23 cellular contexts compared by ENCODE assay signal in genomic region chr13:37886879-37887278, GRCh38. TPM values are rescaled to one million over a fixed set of nuclear protein-coding genes. Genes with fewer than 3 reads are reported as not detected.
"Had no signal": no experiment of that assay in that cellular context is flagged by ENCODE, and none has a peak within 500 bp of the region (broad histone marks: within the 10 kb centered on the region; RNA-seq: fewer than 3 reads in every experiment).

No MANE protein-coding gene starts in this region.

- H3K4me1 Mint-ChIP-seq: activated CD4-positive, alpha-beta T cell treated with anti-CD3 and anti-CD28 coated beads for 36 hours; activated naive CD4-positive, alpha-beta T cell treated with anti-CD3 and anti-CD28 coated beads, Interleukin-2, amount 50 U/mL, for 24 hours; central memory CD8-positive, alpha-beta T cell; T-cell had no signal

- H3K27me3 ChIP-seq: ascending aorta had no signal

- H3K27me3 Mint-ChIP-seq: activated CD8-positive, alpha-beta T cell treated with anti-CD3 and anti-CD28 coated beads for 36 hours; brain; central memory CD8-positive, alpha-beta T cell; T-cell had no signal

- H3K27ac ChIP-seq: ascending aorta, PC-9, VCaP had no signal

- H3K36me3 Mint-ChIP-seq: activated naive CD4-positive, alpha-beta T cell treated with anti-CD3 and anti-CD28 coated beads, Interleukin-2, amount 50 U/mL, for 24 hours; brain; T-cell had no signal

- H3K27ac Mint-ChIP-seq: activated CD4-positive, alpha-beta T cell treated with anti-CD3 and anti-CD28 coated beads for 36 hours; activated CD8-positive, alpha-beta T cell treated with anti-CD3 and anti-CD28 coated beads for 36 hours; activated naive CD4-positive, alpha-beta T cell treated with anti-CD3 and anti-CD28 coated beads, Interleukin-2, amount 50 U/mL, for 24 hours; brain; T-cell had no signal

- ATAC-seq: activated CD4-positive, alpha-beta T cell treated with anti-CD3 and anti-CD28 coated beads for 36 hours; activated CD8-positive, alpha-beta T cell treated with anti-CD3 and anti-CD28 coated beads for 36 hours; T-cell had no signal

- H3K9me3 ChIP-seq: ascending aorta had no signal

- H3K4me3 Mint-ChIP-seq: activated CD4-positive, alpha-beta T cell treated with anti-CD3 and anti-CD28 coated beads for 36 hours; activated CD8-positive, alpha-beta T cell treated with anti-CD3 and anti-CD28 coated beads for 36 hours; activated naive CD4-positive, alpha-beta T cell treated with anti-CD3 and anti-CD28 coated beads, Interleukin-2, amount 50 U/mL, for 24 hours; brain; central memory CD8-positive, alpha-beta T cell; T-cell had no signal

- DNase-seq: activated CD4-positive, alpha-beta T cell treated with anti-CD3 and anti-CD28 coated beads for 36 hours; activated CD4-positive, alpha-beta T cell treated with anti-CD3 and anti-CD28 coated beads, Interleukin-2, amount 50 U/mL, for 1 hour; activated CD8-positive, alpha-beta memory T cell treated with anti-CD3 and anti-CD28 coated beads, Interleukin-2, amount 50 U/mL, for 48 hours; activated CD8-positive, alpha-beta T cell treated with anti-CD3 and anti-CD28 coated beads for 36 hours; activated T-cell treated with anti-CD3 and anti-CD28 coated beads, Interleukin-2, amount 50 U/mL, for 1 hour; amniotic stem cell; Karpas-422; MM.1S; NCI-H1105; NCI-H1436; NCI-H1694 treated with DMSO at 0.1 percent for 48 hours; NCI-H2081; NCI-H510A treated with DMSO at 0.1 percent for 48 hours; PC-9; SIG-M5; T-cell; T-helper 2 cell; T1000 had no signal

- H3K4me2 ChIP-seq: PC-9 had no signal

- H3K9me3 Mint-ChIP-seq: activated CD8-positive, alpha-beta T cell treated with anti-CD3 and anti-CD28 coated beads for 36 hours; activated naive CD4-positive, alpha-beta T cell treated with anti-CD3 and anti-CD28 coated beads, Interleukin-2, amount 50 U/mL, for 24 hours; brain had no signal

- H3K36me3 ChIP-seq: ascending aorta had no signal

- H3K4me3 ChIP-seq: ascending aorta, PC-9 had no signal

RNA-seq across cellular contexts. Expression of gene TRPC4, which starts 17.3 kb away (rescaled TPM):
- total RNA-seq: activated CD4-positive, alpha-beta T cell treated with anti-CD3 and anti-CD28 coated beads for 36 hours; activated CD8-positive, alpha-beta T cell treated with anti-CD3 and anti-CD28 coated beads for 36 hours; T-cell had no signal
